Comparison of ENCODE assay signal across 12 cellular contexts in the genomic region with DNA sequence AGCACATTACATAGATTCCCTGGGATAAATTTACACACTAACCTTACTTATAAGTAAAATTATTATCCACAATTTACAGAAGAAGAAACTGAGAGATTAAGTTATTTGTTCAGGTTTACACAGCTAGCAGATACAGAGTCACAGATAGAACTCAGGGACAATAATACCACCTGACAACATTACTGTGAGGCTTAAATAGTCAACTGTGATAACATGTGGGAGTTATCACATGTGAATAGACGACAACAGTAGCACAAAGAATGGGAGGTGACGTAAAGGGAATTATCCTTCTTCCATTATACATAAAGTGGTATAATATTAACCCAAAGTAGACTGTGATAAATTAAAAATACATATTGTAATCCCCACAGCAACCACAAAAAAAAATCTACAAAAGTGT. TPM values are rescaled to one million over a fixed set of nuclear protein-coding genes. Genes with fewer than 3 reads are reported as not detected.
"Had no signal": no experiment of that assay in that cellular context is flagged by ENCODE, and none has a peak within 500 bp of the region (broad histone marks: within the 10 kb centered on the region; RNA-seq: fewer than 3 reads in every experiment).

No MANE protein-coding gene starts in this region.

- H3K4me3 ChIP-seq: GM23248, GM23338, HAP-1 had no signal

- H3K9me3 ChIP-seq: HAP-1 had no signal

- ATAC-seq: GM23338, HCT116 had no signal

- H3K27ac ChIP-seq: GM23248 had no signal

- DNase-seq: GM23248, GOT3, H7, H9, HCEC 1CT, HFFc6 had no signal

- FAIRE-seq: H1, H54 had no signal

- H3K36me3 ChIP-seq: HAP-1 had no signal

- H3K9ac ChIP-seq: GM23248 had no signal

- H3K4me1 ChIP-seq: HAP-1 had no signal

- H3K4me2 ChIP-seq: GM23338 had no signal

RNA-seq across cellular contexts. Expression of a gene that starts 6.2 kb away (rescaled TPM):
- total RNA-seq: GM23248, GM23338, H1, H4, H7, H9, HFFc6 had no signal
- polyA plus RNA-seq: GM23248, GM23338, H1 had no signal
